ENCODE assay signal across 8 cellular contexts in genomic region chr12:54658306-54659264, GRCh38. TPM values are rescaled to one million over a fixed set of nuclear protein-coding genes. Genes with fewer than 3 reads are reported as not detected.
DNase-seq lines count a peak whose midpoint lies in the region; ATAC-seq and TF ChIP-seq lines count a peak whose summit lies in the region.

No MANE protein-coding gene starts in this region.

- intact Hi-C loops in adrenal gland (cut with DNase I) (no loop called here), dorsolateral prefrontal cortex (cut with DNase I) (no loop called here)

- H3K9me3 Mint-ChIP-seq in memory B cell, result no peaks in the 10 kb centered on the region

- peaks cover 11% of the 10 kb centered on the region for H3K27me3 Mint-ChIP-seq in memory B cell

- no peak overlapping the region for H3K4me3 Mint-ChIP-seq in memory B cell

- no peaks in the 10 kb centered on the region for H3K36me3 Mint-ChIP-seq in memory B cell

- H3K4me3 ChIP-seq in adrenal gland (no peak overlapping the region), dorsolateral prefrontal cortex (no peak overlapping the region)

- 53 to 69% (median 58%) methylated on average over 19 of the region's 19 CpGs for WGBS in adrenal gland, 4 donors

- H3K27ac ChIP-seq in adrenal gland, result no peak overlapping the region
- H3K27ac ChIP-seq in dorsolateral prefrontal cortex, result no peak overlapping the region

- H3K27ac Mint-ChIP-seq in memory B cell, result no peak overlapping the region

- peak; percentile 15 for DNase-seq in CMK (ENCODE audit: low read depth)
- peak; percentile 43 for DNase-seq in HK-2 (ENCODE audit: unreplicated experiment)
- DNase-seq in SHP77 treated with DMSO at 0.1 percent for 48 hours (lab: John Stamatoyannopoulos, UW), result peak; percentile 4
- peak in 5 of 7 donors; percentile 17 to 44 (median 27) for DNase-seq in adrenal gland
- peak in 1 of 2 donors; percentile 9 for DNase-seq in memory B cell (ENCODE audit: low spot score in 2 of 2)
- no peak for DNase-seq in dorsolateral prefrontal cortex

- TF ChIP-seq CTCF in adrenal gland (IDR thresholded peaks at IDR 0.05), result peak in 5 of 6 experiments; percentile 18 to 31 (median 25)
- peak in 14 of 56 donors; percentile 4 to 34 (median 16) for TF ChIP-seq CTCF in dorsolateral prefrontal cortex (IDR thresholded peaks at IDR 0.05 in 54 of 56, conservative IDR thresholded peaks at IDR 0.05 in 2 of 56; ENCODE audit: low read depth in 1 of 56, partially characterized antibody in 56 of 56)

- H3K27me3 ChIP-seq in adrenal gland, result peaks cover 3% of the 10 kb centered on the region
- peaks cover 0 to 7% (median 0%) of the 10 kb centered on the region in 45 donors for H3K27me3 ChIP-seq in dorsolateral prefrontal cortex

- H3K36me3 ChIP-seq in adrenal gland (replicated peaks in 1 of 2), result no peaks in the 10 kb centered on the region

- ATAC-seq in GM19328 (IDR thresholded peaks at IDR 0.05; ENCODE audit: unreplicated experiment) (peak; percentile 63), memory B cell (ENCODE audit: low read depth) (peak; percentile 38), HG02840 (IDR thresholded peaks at IDR 0.05; ENCODE audit: low FRiP score, unreplicated experiment) (no peak)

- H3K4me1 Mint-ChIP-seq in memory B cell, result no peaks in the 10 kb centered on the region

- no peaks in the 10 kb centered on the region for H3K4me1 ChIP-seq in adrenal gland (replicated peaks in 1 of 2)

- no peaks in the 10 kb centered on the region for H3K9me3 ChIP-seq in adrenal gland (replicated peaks in 1 of 3)

- no peak for TF ChIP-seq POLR2A in adrenal gland (IDR thresholded peaks at IDR 0.05)

RNA-seq across cellular contexts. Expression of gene DCD, which starts 10.4 kb away (rescaled TPM):
- total RNA-seq in adrenal gland, result not detected
- not detected for polyA plus RNA-seq in adrenal gland
- not detected for total RNA-seq in dorsolateral prefrontal cortex

RNA-seq across cellular contexts. Expression of gene LACRT, which starts 23.9 kb away (rescaled TPM):
- not detected for total RNA-seq in adrenal gland
- not detected for polyA plus RNA-seq in adrenal gland
- total RNA-seq in dorsolateral prefrontal cortex, result not detected

Comparison
In these comparisons a context has a peak if more than half of its experiments do, and no peak if none do; other contexts are left out.
1. DNase-seq: peak in CMK (single experiment), HK-2 (single experiment), SHP77 treated with DMSO at 0.1 percent for 48 hours (single experiment) and adrenal gland (5 of 7); none in dorsolateral prefrontal cortex (0 of 10).